ENCODE assay signal across 20 cellular contexts in genomic region chr19:5118026-5118425, GRCh38.
DNase-seq lines count a peak whose midpoint lies in the region; ATAC-seq, FAIRE-seq and TF ChIP-seq lines count a peak whose summit lies in the region.
"Had no signal": no experiment of that assay in that cellular context is flagged by ENCODE, and none has a peak within 500 bp of the region (broad histone marks: within the 10 kb centered on the region; RNA-seq: fewer than 3 reads in every experiment).

No MANE protein-coding gene starts in this region.

- intact Hi-C loops in Caco-2 (cut with micrococcal nuclease; ENCODE audit: unreplicated experiment) (no loop called here), GM12878 (cut with micrococcal nuclease; ENCODE audit: unreplicated experiment) (no loop called here)

- H3K4me2 ChIP-seq in BLaER1 (peak overlapping the region; percentile 87), GM12878 (ENCODE audit: control insufficient read depth, insufficient read depth) (no peak overlapping the region), neuronal stem cell (ENCODE audit: insufficient read depth, low read length, poor library complexity, severe bottlenecking) (no peak overlapping the region)

- no peak overlapping the region for H2BK120ac ChIP-seq in neuronal stem cell (ENCODE audit: low read depth, low read length)

- H2AFZ ChIP-seq in GM12878 (ENCODE audit: control insufficient read depth, low read depth, low read length) (no peak overlapping the region), neuronal stem cell (ENCODE audit: low read length) (no peak overlapping the region)

- TF ChIP-seq RAD21 in GM12878 (IDR thresholded peaks at IDR 0.05; ENCODE audit: insufficient read depth, low read depth, low read length), result no peak

- SMC1A ChIA-PET in GM12878 (lab: Charles Lee; ENCODE audit: uncharacterized antibody, unreplicated experiment), result no interaction called here

- no peak overlapping the region for H2BK15ac ChIP-seq in neuronal stem cell (ENCODE audit: low read length)

- H3K9ac ChIP-seq in BLaER1 (0 out of 2 replicates have a peak overlapping the region, but pooled peaks have one; percentile 45), GM12878 (ENCODE audit: control insufficient read depth, insufficient read depth, low read length) (no peak overlapping the region), neuronal stem cell (ENCODE audit: low read depth, low read length, poor library complexity) (no peak overlapping the region)

- H3K14ac ChIP-seq in neuronal stem cell (ENCODE audit: low read length), result peak overlapping the region; percentile 47

- H3K4me1 ChIP-seq in BLaER1 (peaks cover 68% of the 10 kb centered on the region), Caco-2 (no peaks in the 10 kb centered on the region), GM12878 (ENCODE audit: control insufficient read depth, insufficient read depth, low read length) (no peaks in the 10 kb centered on the region), neuronal stem cell (ENCODE audit: control insufficient read depth in 2 of 2, insufficient read depth in 1 of 2, low read depth in 1 of 2, low read length in 2 of 2) (peaks cover 15 to 24% of the 10 kb centered on the region in 2 donors), gastroesophageal sphincter (no peaks in the 10 kb centered on the region)

- 96% methylated on average over 16 of the region's 16 CpGs for WGBS in GM12878 (ENCODE audit: insufficient coverage, insufficient replicate concordance, low lambda C conversion rate, missing lambda C conversion rate)
- no CpG with 5 or more reads among the region's 16 CpGs for WGBS in neuronal stem cell (ENCODE audit: extremely low coverage in 2 of 2, insufficient read length in 2 of 2, insufficient replicate concordance in 1 of 2), 2 donors
- WGBS in gastroesophageal sphincter (ENCODE audit: low coverage in 1 of 2), 2 donors, result no CpG with 5 or more reads among the region's 16 CpGs

- H3K4me3 ChIP-seq in BLaER1 (no peak overlapping the region), Caco-2 (ENCODE audit: low read depth, low read length) (no peak overlapping the region), GM12878 (no peak overlapping the region), neuronal stem cell (ENCODE audit: low read length in 2 of 2) (no peak overlapping the region), gastroesophageal sphincter (no peak overlapping the region)

- in situ Hi-C loops in GM12878 (cut with MboI), result no loop called here

- no peaks in the 10 kb centered on the region for H3K27me3 ChIP-seq in BLaER1
- no peaks in the 10 kb centered on the region for H3K27me3 ChIP-seq in Caco-2 (replicated peaks; ENCODE audit: control insufficient read depth, insufficient read depth, low read length)
- no peaks in the 10 kb centered on the region for H3K27me3 ChIP-seq in GM12878 (replicated peaks in 1 of 2; ENCODE audit: control insufficient read depth in 2 of 2, insufficient read depth in 2 of 2, low read length in 1 of 2)
- H3K27me3 ChIP-seq in neuronal stem cell (ENCODE audit: control insufficient read depth in 3 of 3, insufficient read depth in 3 of 3, low read depth in 1 of 3, low read length in 3 of 3), result no peaks in the 10 kb centered on the region
- H3K27me3 ChIP-seq in gastroesophageal sphincter, result no peaks in the 10 kb centered on the region

- H3K4me3 Mint-ChIP-seq in Caco-2 (ENCODE audit: unreplicated experiment), result no peak overlapping the region
- H3K4me3 Mint-ChIP-seq: CD4-positive, CD25-positive, alpha-beta regulatory T cell had no signal

- ATAC-seq in GM12878, result no peak
- ATAC-seq in gastroesophageal sphincter, result no peak
- ATAC-seq in stimulated activated naive CD8-positive, alpha-beta T cell treated with anti-CD3 and anti-CD28 coated beads, Interleukin-15, Interleukin-2, amounts not matched to agents 100 U/mL and 50 U/mL, for 24 hours, result no peak
- no peak for ATAC-seq in HG02642 (IDR thresholded peaks at IDR 0.05; ENCODE audit: poor library complexity, unreplicated experiment)

- H3K36me3 ChIP-seq in BLaER1, result peaks cover 70% of the 10 kb centered on the region
- no peaks in the 10 kb centered on the region; the same call in 1 of the 2 replicates for H3K36me3 ChIP-seq in Caco-2 (ENCODE audit: control insufficient read depth, insufficient read depth, low read length)
- peaks cover 0 to 3% of the 10 kb centered on the region in 2 experiments; a peak in 3 of 4 replicates for H3K36me3 ChIP-seq in GM12878 (ENCODE audit: control insufficient read depth in 2 of 2, insufficient read depth in 2 of 2, low read length in 1 of 2)
- H3K36me3 ChIP-seq in neuronal stem cell (replicated peaks in 1 of 2; ENCODE audit: control insufficient read depth in 2 of 2, insufficient read depth in 2 of 2, low read length in 2 of 2), result peaks cover 10 to 56% of the 10 kb centered on the region in 2 donors
- peaks cover 0 to 97% of the 10 kb centered on the region in 2 donors for H3K36me3 ChIP-seq in gastroesophageal sphincter

- TF ChIP-seq EP300 in GM12878 (IDR thresholded peaks at IDR 0.05; ENCODE audit: borderline replicate concordance in 1 of 2, control insufficient read depth in 1 of 2, low read depth in 2 of 2, low read length in 2 of 2), result no peak
- TF ChIP-seq EP300 in gastroesophageal sphincter (IDR thresholded peaks at IDR 0.05), result no peak

- H4K91ac ChIP-seq in neuronal stem cell (ENCODE audit: low read depth, low read length, poor library complexity), result no peak overlapping the region

- FAIRE-seq in GM12878 (lab: Jason Lieb, UNC), result no peak
- FAIRE-seq: A204.1, GM19239, H54 had no signal

- DNase-seq in Caco-2, result no peak
- no peak for DNase-seq in GM12878 (ENCODE audit: low read depth, low spot score)
- no peak for DNase-seq in neuronal stem cell (ENCODE audit: low spot score)
- no peak for DNase-seq in GDM1 (lab: John Stamatoyannopoulos, UW)
- DNase-seq in stimulated activated naive CD8-positive, alpha-beta T cell treated with anti-CD3 and anti-CD28 coated beads, Interleukin-15, Interleukin-2, amounts not matched to agents 100 U/mL and 50 U/mL, for 24 hours, result no peak
- DNase-seq: AML-193; CD4-positive, CD25-positive, alpha-beta regulatory T cell; DMS153; DMS79; GF-D8; HCEC 1CT; KBM-7 had no signal

- no peaks in the 10 kb centered on the region for H3K79me1 ChIP-seq in neuronal stem cell (ENCODE audit: low read depth, low read length)

- peak overlapping the region; percentile 77 for H3K18ac ChIP-seq in neuronal stem cell (ENCODE audit: low read length)

- BruUV-seq in Caco-2 (replicated peaks; lab: Mats Ljungman, UMichigan), result no TSS peak
- no TSS peak for BruUV-seq in GM12878 (replicated peaks; lab: Mats Ljungman, UMichigan)

- no peaks in the 10 kb centered on the region for H3K79me2 ChIP-seq in GM12878 (ENCODE audit: control insufficient read depth, insufficient read depth, low read length)

- peaks cover 28% of the 10 kb centered on the region for H3K36me3 Mint-ChIP-seq in Caco-2 (ENCODE audit: insufficient read depth, unreplicated experiment)

- H4K20me1 ChIP-seq in BLaER1 (peaks cover 93% of the 10 kb centered on the region), GM12878 (ENCODE audit: control insufficient read depth, insufficient read depth) (no peaks in the 10 kb centered on the region)

- RAD21 ChIA-PET in GM12878 (lab: Charles Lee; ENCODE audit: unreplicated experiment), result no interaction called here

- no peak overlapping the region for H2BK5ac ChIP-seq in neuronal stem cell (ENCODE audit: low read length)

- TF ChIP-seq CTCF in Caco-2 (IDR thresholded peaks at IDR 0.05; ENCODE audit: insufficient read depth in 1 of 2, low read depth in 1 of 2, low read length in 1 of 2, severe bottlenecking in 1 of 2, unreplicated experiment in 1 of 2), result no peak
- TF ChIP-seq CTCF in GM12878 (IDR thresholded peaks at IDR 0.05 in 2 of 3, conservative IDR thresholded peaks at IDR 0.05 in 1 of 3; ENCODE audit: control insufficient read depth in 2 of 3, extremely low read depth in 1 of 3, insufficient read depth in 1 of 3, low read depth in 3 of 3, low read length in 3 of 3), result no peak
- no peak for TF ChIP-seq CTCF in gastroesophageal sphincter (IDR thresholded peaks at IDR 0.05)

- peak overlapping the region; percentile 48 for H3K23ac ChIP-seq in neuronal stem cell (ENCODE audit: low read depth, low read length, poor library complexity)

- CTCF ChIA-PET in Caco-2 (lab: Charles Lee) (no interaction called here), GM12878 (lab: Yijun Ruan, JAX) (no interaction called here)

- H3K27ac ChIP-seq in BLaER1 (peak overlapping the region; percentile 35; the same call in 1 of the 2 replicates), GM12878 (ENCODE audit: control insufficient read depth, insufficient read depth) (no peak overlapping the region), neuronal stem cell (replicated peaks; ENCODE audit: low read length) (no peak overlapping the region), gastroesophageal sphincter (no peak overlapping the region)
- H3K27ac ChIP-seq: HL-60 had no signal

- POLR2A ChIA-PET in Caco-2 (lab: Charles Lee), result no interaction called here
- POLR2A ChIA-PET in GM12878 (lab: Charles Lee), result no interaction called here

- H3K4ac ChIP-seq in neuronal stem cell (ENCODE audit: low read length), result no peak overlapping the region

- H4K8ac ChIP-seq in neuronal stem cell (ENCODE audit: low read depth, low read length), result no peak overlapping the region

- H3K27ac Mint-ChIP-seq in Caco-2 (ENCODE audit: unreplicated experiment), result peak overlapping the region; percentile 73
- H3K27ac Mint-ChIP-seq: CD4-positive, CD25-positive, alpha-beta regulatory T cell had no signal

- H2BK12ac ChIP-seq in neuronal stem cell (ENCODE audit: low read length), result no peak overlapping the region

- no peaks in the 10 kb centered on the region for H3K4me1 Mint-ChIP-seq in Caco-2 (ENCODE audit: low read depth, unreplicated experiment)

- H3K9me3 ChIP-seq in BLaER1 (peaks cover 15% of the 10 kb centered on the region; the same call in 1 of the 2 replicates), Caco-2 (peaks cover 4% of the 10 kb centered on the region; the same call in 1 of the 2 replicates), GM12878 (replicated peaks; ENCODE audit: control insufficient read depth, insufficient read depth, low read length) (no peaks in the 10 kb centered on the region; the same call in 2 of the 3 replicates), neuronal stem cell (replicated peaks in 1 of 2; ENCODE audit: control insufficient read depth in 2 of 2, insufficient read depth in 1 of 2, low read depth in 1 of 2, low read length in 2 of 2) (peaks cover 7 to 8% of the 10 kb centered on the region in 2 donors), gastroesophageal sphincter (no peaks in the 10 kb centered on the region)

- peaks cover 16% of the 10 kb centered on the region for H3K9me3 Mint-ChIP-seq in Caco-2 (ENCODE audit: unreplicated experiment)
- H3K9me3 Mint-ChIP-seq: IgD-negative memory B cell had no signal

- H3K27me3 Mint-ChIP-seq in Caco-2 (ENCODE audit: insufficient read depth, unreplicated experiment), result no peaks in the 10 kb centered on the region
- H3K27me3 Mint-ChIP-seq: CD4-positive, CD25-positive, alpha-beta regulatory T cell; IgD-negative memory B cell had no signal

- H2AK5ac ChIP-seq in neuronal stem cell (ENCODE audit: low read depth, low read length), result peak overlapping the region; percentile 25

- TF ChIP-seq POLR2A in GM12878 (IDR thresholded peaks at IDR 0.05; ENCODE audit: low read depth, low read length) (0 out of 2 replicates have a peak, but pooled peaks have one; percentile 1), gastroesophageal sphincter (IDR thresholded peaks at IDR 0.05) (no peak)

TF ChIP-seq in GM12878, 131 proteins besides CTCF, POLR2A, EP300 and RAD21 (continues in another document):
- TF ChIP-seq YBX1 (IDR thresholded peaks at IDR 0.05) (no peak), ESRRA (IDR thresholded peaks at IDR 0.05; ENCODE audit: low read length) (no peak)
